ENCODE assay signal across 1 cellular context in the genomic region with DNA sequence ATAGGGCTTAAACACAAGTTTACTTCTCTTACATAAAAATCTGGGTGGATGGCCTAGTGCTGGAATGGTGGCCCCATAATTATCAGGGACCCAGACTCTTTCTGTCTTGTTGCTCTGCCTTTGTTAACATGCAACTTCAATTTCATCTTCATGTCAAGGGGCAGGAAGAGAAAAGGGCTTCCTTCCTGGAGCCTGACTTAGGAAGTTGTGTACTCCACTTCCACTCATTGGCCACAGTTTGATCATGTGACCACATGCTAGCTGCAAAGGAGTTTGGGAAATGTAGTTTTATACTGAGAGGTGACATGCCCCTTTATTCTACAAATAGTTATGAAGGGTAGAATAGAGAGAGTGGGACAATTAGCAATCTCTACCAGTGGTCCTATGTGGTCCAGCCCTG.
A peak's percentile ranks its signal among the peaks of the same experiment; 100 is the strongest.
TF ChIP-seq lines count a peak whose summit lies in the region.

No MANE protein-coding gene starts in this region.

TF ChIP-seq in K562, 482 proteins besides CTCF, POLR2A, EP300 and RAD21 (continued from another document):
- TF ChIP-seq HCFC1 (IDR thresholded peaks at IDR 0.05; ENCODE audit: low read depth, low read length) (peak; percentile 86), RBM25 (IDR thresholded peaks at IDR 0.05; ENCODE audit: low read depth, low read length, severe bottlenecking) (peak; percentile 21), ZNF830 (CRISPR knock-in tag; IDR thresholded peaks at IDR 0.05) (no peak), PHF21A (IDR thresholded peaks at IDR 0.05; ENCODE audit: borderline replicate concordance, low read depth) (no peak), TFE3 (CRISPR knock-in tag; IDR thresholded peaks at IDR 0.05) (peak; percentile 98), CBFA2T2 (conservative IDR thresholded peaks at IDR 0.05) (peak; percentile 72), MAZ (CRISPR knock-in tag; conservative IDR thresholded peaks at IDR 0.05 in 1 of 2, IDR thresholded peaks at IDR 0.05 in 1 of 2) (no peak), ZNF408 (CRISPR knock-in tag; IDR thresholded peaks at IDR 0.05; ENCODE audit: low read depth) (no peak), NR2C2 (CRISPR knock-in tag; IDR thresholded peaks at IDR 0.05) (no peak), NR2C2 (tag; IDR thresholded peaks at IDR 0.05) (peak; percentile 79), MXI1 (IDR thresholded peaks at IDR 0.05; ENCODE audit: low read depth, low read length) (no peak), TOE1 (IDR thresholded peaks at IDR 0.05; ENCODE audit: borderline replicate concordance) (peak; percentile 98), TOE1 (CRISPR knock-in tag; IDR thresholded peaks at IDR 0.05; ENCODE audit: borderline replicate concordance, low read depth) (no peak), NFYB (IDR thresholded peaks at IDR 0.05; ENCODE audit: extremely low read depth, insufficient read length) (peak; percentile 69), RAD51 (IDR thresholded peaks at IDR 0.05; ENCODE audit: borderline replicate concordance, low read depth) (peak; percentile 95), RUNX1 (IDR thresholded peaks at IDR 0.05; ENCODE audit: low read depth) (no peak), CBX3 (IDR thresholded peaks at IDR 0.05; ENCODE audit: borderline replicate concordance in 1 of 2, low read length in 2 of 2) (peak in 1 of 2 experiments; percentile 52; a peak in 1 of 3 replicates), FOXK2 (conservative IDR thresholded peaks at IDR 0.05 in 1 of 2, IDR thresholded peaks at IDR 0.05 in 1 of 2; ENCODE audit: low read depth in 2 of 2) (no peak), ZBTB40 (IDR thresholded peaks at IDR 0.05) (peak; percentile 72), ZBTB40 (CRISPR knock-in tag; IDR thresholded peaks at IDR 0.05) (no peak), NUFIP1 (IDR thresholded peaks at IDR 0.05; ENCODE audit: partially characterized antibody) (no peak), HDGF (IDR thresholded peaks at IDR 0.05) (no peak), NR2C1 (IDR thresholded peaks at IDR 0.05) (peak; percentile 67), NR2C1 (tag; IDR thresholded peaks at IDR 0.05) (peak; percentile 84), FOS (IDR thresholded peaks at IDR 0.05; ENCODE audit: extremely low read depth, insufficient read length) (peak; percentile 56), SP2 (IDR thresholded peaks at IDR 0.05; ENCODE audit: extremely low read depth, low read depth, low read length, poor library complexity, severe bottlenecking) (no peak), GABPA (tag; conservative IDR thresholded peaks at IDR 0.05; ENCODE audit: low read depth) (peak; percentile 69), GTF2A2 (tag; IDR thresholded peaks at IDR 0.05) (no peak), EHMT2 (IDR thresholded peaks at IDR 0.05) (peak; percentile 71; the same call in 1 of the 2 replicates)
- TF ChIP-seq, protein P1, sequence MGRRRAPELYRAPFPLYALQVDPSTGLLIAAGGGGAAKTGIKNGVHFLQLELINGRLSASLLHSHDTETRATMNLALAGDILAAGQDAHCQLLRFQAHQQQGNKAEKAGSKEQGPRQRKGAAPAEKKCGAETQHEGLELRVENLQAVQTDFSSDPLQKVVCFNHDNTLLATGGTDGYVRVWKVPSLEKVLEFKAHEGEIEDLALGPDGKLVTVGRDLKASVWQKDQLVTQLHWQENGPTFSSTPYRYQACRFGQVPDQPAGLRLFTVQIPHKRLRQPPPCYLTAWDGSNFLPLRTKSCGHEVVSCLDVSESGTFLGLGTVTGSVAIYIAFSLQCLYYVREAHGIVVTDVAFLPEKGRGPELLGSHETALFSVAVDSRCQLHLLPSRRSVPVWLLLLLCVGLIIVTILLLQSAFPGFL (CRISPR knock-in tag; IDR thresholded peaks at IDR 0.05), result no peak
- TF ChIP-seq, protein P2, sequence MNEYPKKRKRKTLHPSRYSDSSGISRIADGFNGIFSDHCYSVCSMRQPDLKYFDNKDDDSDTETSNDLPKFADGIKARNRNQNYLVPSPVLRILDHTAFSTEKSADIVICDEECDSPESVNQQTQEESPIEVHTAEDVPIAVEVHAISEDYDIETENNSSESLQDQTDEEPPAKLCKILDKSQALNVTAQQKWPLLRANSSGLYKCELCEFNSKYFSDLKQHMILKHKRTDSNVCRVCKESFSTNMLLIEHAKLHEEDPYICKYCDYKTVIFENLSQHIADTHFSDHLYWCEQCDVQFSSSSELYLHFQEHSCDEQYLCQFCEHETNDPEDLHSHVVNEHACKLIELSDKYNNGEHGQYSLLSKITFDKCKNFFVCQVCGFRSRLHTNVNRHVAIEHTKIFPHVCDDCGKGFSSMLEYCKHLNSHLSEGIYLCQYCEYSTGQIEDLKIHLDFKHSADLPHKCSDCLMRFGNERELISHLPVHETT (CRISPR knock-in tag; conservative IDR thresholded peaks at IDR 0.05 in 1 of 2, IDR thresholded peaks at IDR 0.05 in 1 of 2), result no peak
- TF ChIP-seq, protein P3, sequence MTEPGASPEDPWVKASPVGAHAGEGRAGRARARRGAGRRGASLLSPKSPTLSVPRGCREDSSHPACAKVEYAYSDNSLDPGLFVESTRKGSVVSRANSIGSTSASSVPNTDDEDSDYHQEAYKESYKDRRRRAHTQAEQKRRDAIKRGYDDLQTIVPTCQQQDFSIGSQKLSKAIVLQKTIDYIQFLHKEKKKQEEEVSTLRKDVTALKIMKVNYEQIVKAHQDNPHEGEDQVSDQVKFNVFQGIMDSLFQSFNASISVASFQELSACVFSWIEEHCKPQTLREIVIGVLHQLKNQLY (CRISPR knock-in tag; conservative IDR thresholded peaks at IDR 0.05), result no peak
- TF ChIP-seq, protein P4, sequence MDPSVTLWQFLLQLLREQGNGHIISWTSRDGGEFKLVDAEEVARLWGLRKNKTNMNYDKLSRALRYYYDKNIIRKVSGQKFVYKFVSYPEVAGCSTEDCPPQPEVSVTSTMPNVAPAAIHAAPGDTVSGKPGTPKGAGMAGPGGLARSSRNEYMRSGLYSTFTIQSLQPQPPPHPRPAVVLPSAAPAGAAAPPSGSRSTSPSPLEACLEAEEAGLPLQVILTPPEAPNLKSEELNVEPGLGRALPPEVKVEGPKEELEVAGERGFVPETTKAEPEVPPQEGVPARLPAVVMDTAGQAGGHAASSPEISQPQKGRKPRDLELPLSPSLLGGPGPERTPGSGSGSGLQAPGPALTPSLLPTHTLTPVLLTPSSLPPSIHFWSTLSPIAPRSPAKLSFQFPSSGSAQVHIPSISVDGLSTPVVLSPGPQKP (CRISPR knock-in tag; IDR thresholded peaks at IDR 0.05), result no peak
- TF ChIP-seq, protein P5, sequence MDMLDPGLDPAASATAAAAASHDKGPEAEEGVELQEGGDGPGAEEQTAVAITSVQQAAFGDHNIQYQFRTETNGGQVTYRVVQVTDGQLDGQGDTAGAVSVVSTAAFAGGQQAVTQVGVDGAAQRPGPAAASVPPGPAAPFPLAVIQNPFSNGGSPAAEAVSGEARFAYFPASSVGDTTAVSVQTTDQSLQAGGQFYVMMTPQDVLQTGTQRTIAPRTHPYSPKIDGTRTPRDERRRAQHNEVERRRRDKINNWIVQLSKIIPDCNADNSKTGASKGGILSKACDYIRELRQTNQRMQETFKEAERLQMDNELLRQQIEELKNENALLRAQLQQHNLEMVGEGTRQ (CRISPR knock-in tag; IDR thresholded peaks at IDR 0.05), result peak; percentile 91
- TF ChIP-seq, protein P6, sequence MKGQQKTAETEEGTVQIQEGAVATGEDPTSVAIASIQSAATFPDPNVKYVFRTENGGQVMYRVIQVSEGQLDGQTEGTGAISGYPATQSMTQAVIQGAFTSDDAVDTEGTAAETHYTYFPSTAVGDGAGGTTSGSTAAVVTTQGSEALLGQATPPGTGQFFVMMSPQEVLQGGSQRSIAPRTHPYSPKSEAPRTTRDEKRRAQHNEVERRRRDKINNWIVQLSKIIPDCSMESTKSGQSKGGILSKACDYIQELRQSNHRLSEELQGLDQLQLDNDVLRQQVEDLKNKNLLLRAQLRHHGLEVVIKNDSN (CRISPR knock-in tag; IDR thresholded peaks at IDR 0.05), result peak; percentile 88
- TF ChIP-seq, protein P7, sequence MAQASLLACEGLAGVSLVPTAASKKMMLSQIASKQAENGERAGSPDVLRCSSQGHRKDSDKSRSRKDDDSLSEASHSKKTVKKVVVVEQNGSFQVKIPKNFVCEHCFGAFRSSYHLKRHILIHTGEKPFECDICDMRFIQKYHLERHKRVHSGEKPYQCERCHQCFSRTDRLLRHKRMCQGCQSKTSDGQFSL (CRISPR knock-in tag; IDR thresholded peaks at IDR 0.05), result no peak
- TF ChIP-seq, protein P7 (tag; IDR thresholded peaks at IDR 0.05), result no peak
